ENCODE assay signal across 8 cellular contexts in the genomic region with DNA sequence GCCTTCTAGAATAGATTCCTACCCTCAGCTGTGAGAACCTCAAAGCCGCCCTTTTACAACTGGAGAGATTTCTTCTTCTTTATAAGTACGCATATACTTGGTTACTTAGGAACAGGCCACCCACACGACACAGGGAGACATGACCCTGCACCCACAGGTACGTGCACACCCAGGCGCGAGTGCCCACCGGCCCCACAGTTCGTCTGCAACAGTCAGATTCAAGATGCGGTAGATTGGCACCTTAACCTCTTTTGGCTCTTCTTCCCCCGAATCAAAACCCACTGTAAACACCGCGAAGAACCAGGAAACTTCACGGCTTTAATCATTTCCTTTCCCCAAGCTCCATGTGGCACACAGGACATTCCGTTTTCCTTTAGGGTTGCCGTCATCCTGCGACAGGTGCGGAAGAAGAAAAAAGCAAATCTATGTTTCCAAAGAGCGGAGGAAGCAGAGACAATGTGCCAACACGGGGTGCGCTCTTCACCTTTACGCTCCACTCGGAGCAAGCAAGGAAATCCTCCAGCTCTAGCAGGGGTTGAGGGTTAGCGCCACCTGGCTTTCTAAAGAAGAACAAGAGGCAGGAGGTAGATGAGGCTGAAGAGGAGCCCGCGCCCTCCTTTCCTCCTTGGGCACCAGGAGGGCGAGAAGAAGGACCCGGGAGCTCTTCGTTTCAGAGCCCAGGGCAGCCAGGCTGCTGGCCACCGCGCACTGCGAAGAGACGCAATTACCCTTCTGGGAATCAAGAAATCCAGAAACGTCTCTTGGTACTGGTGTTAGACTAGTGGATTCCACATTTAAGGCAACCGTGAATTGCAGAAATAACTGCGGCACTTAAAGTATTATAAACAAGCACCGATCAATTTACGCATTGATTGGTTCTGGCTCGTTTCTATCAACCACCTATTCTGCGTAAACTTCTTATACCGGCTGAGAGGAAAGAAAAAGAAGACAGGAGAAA. TPM values are rescaled to one million over a fixed set of nuclear protein-coding genes. Genes with fewer than 3 reads are reported as not detected.
DNase-seq lines count a peak whose midpoint lies in the region; ATAC-seq and TF ChIP-seq lines count a peak whose summit lies in the region.

No MANE protein-coding gene starts in this region.

- peak; percentile 94 for ATAC-seq in GM18520 (IDR thresholded peaks at IDR 0.05; ENCODE audit: unreplicated experiment)
- ATAC-seq in HG03039 (IDR thresholded peaks at IDR 0.05; ENCODE audit: unreplicated experiment): peak; percentile 96
- peak; percentile 97 for ATAC-seq in activated CD8-positive, alpha-beta T cell treated with anti-CD3 and anti-CD28 coated beads for 36 hours

- H3K4me1 Mint-ChIP-seq in activated CD8-positive, alpha-beta T cell treated with anti-CD3 and anti-CD28 coated beads for 36 hours (ENCODE audit: low read depth): peaks cover 7% of the 10 kb centered on the region

- H3K4me3 Mint-ChIP-seq in activated CD8-positive, alpha-beta T cell treated with anti-CD3 and anti-CD28 coated beads for 36 hours: peak overlapping the region; percentile 78

- H3K9ac ChIP-seq in subcutaneous abdominal adipose tissue (ENCODE audit: low read length in 5 of 5): peak overlapping the region in 1 of 5 donors; percentile 23

- H3K27ac ChIP-seq in muscle layer of duodenum (ENCODE audit: low read length): no peak overlapping the region
- no peak overlapping the region for H3K27ac ChIP-seq in subcutaneous abdominal adipose tissue (ENCODE audit: low read depth, low read length)

- peak overlapping the region; percentile 53 for H3K4me3 ChIP-seq in AG10803 (ENCODE audit: low read length)
- peak overlapping the region; percentile 43 for H3K4me3 ChIP-seq in epithelial cell of esophagus (ENCODE audit: low read length)
- H3K4me3 ChIP-seq in muscle layer of duodenum (ENCODE audit: low read depth in 1 of 2, low read length in 2 of 2): peak overlapping the region; percentile 62 to 74
- peak overlapping the region; percentile 43 to 66 (median 60) for H3K4me3 ChIP-seq in subcutaneous abdominal adipose tissue (ENCODE audit: low read depth in 1 of 5, low read length in 5 of 5)

- POLR2A ChIA-PET in activated CD8-positive, alpha-beta T cell treated with anti-CD3 and anti-CD28 coated beads for 36 hours (lab: Charles Lee): no interaction called here

- CTCF ChIA-PET in activated CD8-positive, alpha-beta T cell treated with anti-CD3 and anti-CD28 coated beads for 36 hours (lab: Charles Lee): interaction anchor here (0.7 to 1.8 kb wide), 21 partner anchors 9 to 729 kb away, joined by 3 to 29 read pairs (median 4); a partner anchor contains a TSS

- H3K27me3 ChIP-seq in muscle layer of duodenum (ENCODE audit: low read depth, low read length) (peaks cover 3% of the 10 kb centered on the region), subcutaneous abdominal adipose tissue (ENCODE audit: control insufficient read depth in 5 of 5, insufficient read depth in 4 of 5, low read length in 5 of 5) (peaks cover 0 to 8% (median 3%) of the 10 kb centered on the region in 5 donors)

- peak; percentile 66 for DNase-seq in AG10803 (ENCODE audit: low read depth)
- peak; percentile 81 for DNase-seq in NCI-H345 (lab: John Stamatoyannopoulos, UW)
- DNase-seq in activated CD8-positive, alpha-beta T cell treated with anti-CD3 and anti-CD28 coated beads for 36 hours: peak; percentile 78
- DNase-seq in epithelial cell of esophagus (ENCODE audit: low read depth): peak; percentile 76

- intact Hi-C loops in activated CD8-positive, alpha-beta T cell treated with anti-CD3 and anti-CD28 coated beads for 36 hours (cut with micrococcal nuclease): loop anchor here (2.0 to 10.0 kb wide), 2 partner anchors 73 to 179 kb away; no protein-coding TSS in a partner anchor

- no peaks in the 10 kb centered on the region for H3K9me3 Mint-ChIP-seq in activated CD8-positive, alpha-beta T cell treated with anti-CD3 and anti-CD28 coated beads for 36 hours

- H3K36me3 ChIP-seq in muscle layer of duodenum (ENCODE audit: control insufficient read depth in 1 of 2, insufficient read depth in 2 of 2, low read length in 2 of 2) (no peaks in the 10 kb centered on the region), subcutaneous abdominal adipose tissue (ENCODE audit: control insufficient read depth in 5 of 5, insufficient read depth in 5 of 5, low read length in 5 of 5) (no peaks in the 10 kb centered on the region)

- TF ChIP-seq CTCF in AG10803 (conservative IDR thresholded peaks at IDR 0.05; ENCODE audit: low read length) (peak; percentile 89), epithelial cell of esophagus (IDR thresholded peaks at IDR 0.05; ENCODE audit: insufficient read depth, low read depth, low read length, missing control alignments) (peak; percentile 79)
- peak; percentile 66 for TF ChIP-seq CTCF in activated CD8-positive, alpha-beta T cell treated with anti-CD3 and anti-CD28 coated beads for 36 hours (IDR thresholded peaks at IDR 0.05)

- H3K4me1 ChIP-seq in muscle layer of duodenum (ENCODE audit: control insufficient read depth in 1 of 2, insufficient read depth in 2 of 2, low read length in 2 of 2) (peaks cover 0 to 17% of the 10 kb centered on the region in 2 donors), subcutaneous abdominal adipose tissue (ENCODE audit: control insufficient read depth in 5 of 5, insufficient read depth in 5 of 5, low read length in 5 of 5) (peaks cover 0 to 9% (median 7%) of the 10 kb centered on the region in 5 donors)

- H3K27me3 Mint-ChIP-seq in activated CD8-positive, alpha-beta T cell treated with anti-CD3 and anti-CD28 coated beads for 36 hours: peaks cover 26% of the 10 kb centered on the region

- H3K27ac Mint-ChIP-seq in activated CD8-positive, alpha-beta T cell treated with anti-CD3 and anti-CD28 coated beads for 36 hours: no peak overlapping the region

- H3K9me3 ChIP-seq in muscle layer of duodenum (ENCODE audit: control insufficient read depth in 1 of 2, low read length in 2 of 2) (no peaks in the 10 kb centered on the region), subcutaneous abdominal adipose tissue (ENCODE audit: control insufficient read depth in 5 of 5, low read length in 5 of 5) (no peaks in the 10 kb centered on the region)

- H3K36me3 Mint-ChIP-seq in activated CD8-positive, alpha-beta T cell treated with anti-CD3 and anti-CD28 coated beads for 36 hours (ENCODE audit: low read depth): no peaks in the 10 kb centered on the region

RNA-seq across cellular contexts. Expression of a gene that starts 35.7 kb away (rescaled TPM):
- total RNA-seq in activated CD8-positive, alpha-beta T cell treated with anti-CD3 and anti-CD28 coated beads for 36 hours: not detected
